In the genomic region with DNA sequence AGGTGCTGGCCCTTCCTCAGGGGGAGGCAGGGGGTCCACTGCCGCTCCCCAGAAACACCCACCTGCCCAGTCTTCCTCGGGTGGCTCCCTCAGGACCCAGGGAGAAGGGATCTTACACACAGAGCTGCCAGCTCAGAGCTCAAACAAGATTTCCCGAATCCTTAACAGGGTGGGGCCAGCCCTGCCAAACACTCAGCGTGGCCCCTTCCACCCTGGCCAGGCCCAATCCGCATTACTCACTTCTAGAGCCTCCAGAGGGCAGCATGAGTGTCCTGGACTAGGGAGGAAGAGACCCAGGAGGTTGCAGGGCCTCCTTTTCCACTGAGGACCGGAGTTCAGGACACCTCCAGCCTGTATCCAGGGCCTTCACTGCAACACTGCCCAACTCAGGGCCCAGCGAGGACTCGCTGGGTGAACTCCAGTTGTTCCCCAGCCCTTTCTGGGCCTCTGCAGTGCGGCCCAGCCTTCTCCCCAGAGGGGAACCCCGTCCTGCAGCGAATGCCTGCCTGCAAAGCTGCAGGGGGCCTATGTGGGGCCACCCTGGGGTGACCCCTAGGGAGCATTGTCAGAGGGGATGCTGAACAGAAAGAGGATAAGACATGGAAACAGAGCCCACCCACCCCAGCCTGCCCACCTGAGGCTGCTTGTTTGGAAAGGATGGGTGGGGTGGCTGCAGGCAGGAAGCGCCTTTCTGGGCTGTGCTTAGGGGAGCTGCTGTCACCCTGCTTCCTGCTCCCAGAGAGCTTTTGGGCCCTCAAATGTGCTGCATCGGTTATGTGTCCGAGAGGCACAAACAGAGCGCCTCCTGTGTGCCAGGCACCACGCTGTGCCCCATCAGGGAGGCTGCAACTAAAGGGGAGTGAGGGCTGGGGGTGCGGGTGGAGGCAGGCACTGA, we compare ENCODE assay signal across 8 cellular contexts. TPM values are rescaled to one million over a fixed set of nuclear protein-coding genes. Genes with fewer than 3 reads are reported as not detected.
DNase-seq lines count a peak whose midpoint lies in the region; ATAC-seq and TF ChIP-seq lines count a peak whose summit lies in the region.
"Had no signal": no experiment of that assay in that cellular context is flagged by ENCODE, and none has a peak within 500 bp of the region (broad histone marks: within the 10 kb centered on the region; RNA-seq: fewer than 3 reads in every experiment).

No MANE protein-coding gene starts in this region.

- peak overlapping the region; percentile 28 for H3K27ac Mint-ChIP-seq in osteocyte (ENCODE audit: unreplicated experiment)

- H3K36me3 ChIP-seq in OCI-LY3 (replicated peaks; ENCODE audit: low read depth, low read length) = no peaks in the 10 kb centered on the region
- H3K36me3 ChIP-seq: gastrocnemius medialis had no signal

- no peak overlapping the region for H3K9ac ChIP-seq in OCI-LY3 (ENCODE audit: low read length)

- H3K27me3 ChIP-seq in OCI-LY3 (ENCODE audit: low read depth, low read length) = no peaks in the 10 kb centered on the region
- H3K27me3 ChIP-seq: gastrocnemius medialis had no signal

- DNase-seq in GM12864 (ENCODE audit: low read depth) (no peak), osteocyte (ENCODE audit: extremely low spot score, unreplicated experiment) (no peak), DMS153 (lab: John Stamatoyannopoulos, UW) (no peak), T-helper 9 cell (no peak)
- DNase-seq: gastrocnemius medialis had no signal

- H2AFZ ChIP-seq in OCI-LY3 (ENCODE audit: low read depth, low read length) = no peak overlapping the region

- H3K27ac ChIP-seq in OCI-LY3 (ENCODE audit: low read length) = no peak overlapping the region

- no peak overlapping the region for H3K4me2 ChIP-seq in OCI-LY3 (ENCODE audit: low read length)

- no peaks in the 10 kb centered on the region for H3K36me3 Mint-ChIP-seq in osteocyte (ENCODE audit: unreplicated experiment)

- no peaks in the 10 kb centered on the region for H3K27me3 Mint-ChIP-seq in osteocyte (ENCODE audit: unreplicated experiment)

- H3K4me3 ChIP-seq in GM12864 (ENCODE audit: low read depth, low read length) (no peak overlapping the region), OCI-LY3 (ENCODE audit: low read length) (no peak overlapping the region)
- H3K4me3 ChIP-seq: gastrocnemius medialis had no signal

- peaks cover 31% of the 10 kb centered on the region for H3K4me1 ChIP-seq in OCI-LY3 (ENCODE audit: low read length)
- H3K4me1 ChIP-seq: gastrocnemius medialis had no signal

- no peaks in the 10 kb centered on the region for H3K9me3 ChIP-seq in OCI-LY3 (ENCODE audit: insufficient read depth, low read length)
- H3K9me3 ChIP-seq: gastrocnemius medialis had no signal

- H3K4me1 Mint-ChIP-seq in osteocyte (ENCODE audit: unreplicated experiment) = peaks cover 38% of the 10 kb centered on the region

- peak; percentile 18 for TF ChIP-seq CTCF in GM12864 (IDR thresholded peaks at IDR 0.05; ENCODE audit: low read depth, low read length, missing control alignments)
- peak; percentile 43 for TF ChIP-seq CTCF in OCI-LY3 (IDR thresholded peaks at IDR 0.05; ENCODE audit: low read depth, low read length)
- TF ChIP-seq CTCF in osteocyte (IDR thresholded peaks at IDR 0.05) = peak; percentile 51

- no peaks in the 10 kb centered on the region for H3K9me3 Mint-ChIP-seq in osteocyte (ENCODE audit: unreplicated experiment)

- H3K79me2 ChIP-seq in OCI-LY3 (ENCODE audit: low read length) = no peaks in the 10 kb centered on the region

- H4K20me1 ChIP-seq in OCI-LY3 (ENCODE audit: insufficient read depth, low read length) = no peaks in the 10 kb centered on the region

- H3K4me3 Mint-ChIP-seq in osteocyte (ENCODE audit: unreplicated experiment) = no peak overlapping the region

- peak; percentile 59 for ATAC-seq in esophagus mucosa
- no peak for ATAC-seq in GM19035 (IDR thresholded peaks at IDR 0.05; ENCODE audit: unreplicated experiment)

RNA-seq across cellular contexts. Expression of a gene that starts 43.8 kb away (rescaled TPM):
- total RNA-seq in esophagus mucosa (37.1 TPM), osteocyte (55.8 and 57.4 TPM in 2 replicates)

RNA-seq across cellular contexts. Expression of a gene that starts 44.4 kb away (rescaled TPM):
- total RNA-seq in esophagus mucosa = 29.9 TPM
- total RNA-seq in osteocyte = 49.1 and 49.8 TPM in 2 replicates
